In the genomic region with DNA sequence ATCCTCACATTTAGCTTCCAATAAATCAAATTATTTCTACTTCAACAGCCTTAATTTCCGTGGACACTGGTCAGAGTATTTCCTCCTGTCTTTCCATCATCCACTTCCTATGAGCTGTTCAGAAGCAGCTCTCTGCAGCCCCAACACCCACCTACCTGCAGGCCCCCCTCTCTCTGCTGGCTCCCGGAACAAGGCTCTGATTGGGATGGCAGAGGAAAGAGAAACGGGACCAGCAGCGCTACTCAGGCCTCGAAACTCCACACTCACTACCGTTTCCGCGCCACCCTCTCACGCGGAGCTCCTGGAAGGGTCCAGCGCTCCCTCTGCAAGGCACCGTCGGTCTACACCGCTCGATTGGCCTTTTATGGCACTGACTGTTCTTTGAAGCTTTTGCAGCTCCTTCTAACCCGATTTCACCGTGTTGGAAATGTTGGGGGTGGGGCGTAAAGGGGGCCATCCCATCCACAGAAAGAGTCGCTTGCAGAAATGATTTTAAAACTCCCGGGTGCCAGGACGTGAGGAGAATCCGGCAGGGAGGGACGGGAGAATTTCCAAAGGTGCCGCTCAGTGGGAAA, we compare ENCODE assay signal across 8 cellular contexts. TPM values are rescaled to one million over a fixed set of nuclear protein-coding genes. Genes with fewer than 3 reads are reported as not detected.
DNase-seq lines count a peak whose midpoint lies in the region; ATAC-seq and TF ChIP-seq lines count a peak whose summit lies in the region.

No MANE protein-coding gene starts in this region.

- H3K36me3 Mint-ChIP-seq in activated CD8-positive, alpha-beta T cell treated with anti-CD3 and anti-CD28 coated beads for 36 hours (ENCODE audit: low read depth): no peaks in the 10 kb centered on the region

- no peak for TF ChIP-seq POLR2A in prostate gland (IDR thresholded peaks at IDR 0.05)

- WGBS in prostate gland: under 1% methylated on average over 24 of the region's 24 CpGs

- H3K36me3 ChIP-seq in prostate gland: no peaks in the 10 kb centered on the region

- no peaks in the 10 kb centered on the region for H3K9me3 ChIP-seq in prostate gland

- H3K27ac ChIP-seq in prostate gland: peak overlapping the region; percentile 90 to 94

- CTCF ChIA-PET in activated CD8-positive, alpha-beta T cell treated with anti-CD3 and anti-CD28 coated beads for 36 hours (lab: Charles Lee): interaction anchor here (0.9 to 3.0 kb wide), 3 partner anchors 17 to 56 kb away, joined by 3 to 8 read pairs (median 7); no protein-coding TSS in a partner anchor

- no peak overlapping the region for H3K4me3 Mint-ChIP-seq in activated CD8-positive, alpha-beta T cell treated with anti-CD3 and anti-CD28 coated beads for 36 hours

- no peak for TF ChIP-seq EP300 in Ishikawa (IDR thresholded peaks at IDR 0.05; ENCODE audit: borderline replicate concordance)

- ATAC-seq in GM21529 (IDR thresholded peaks at IDR 0.05; ENCODE audit: unreplicated experiment) (peak; percentile 24), left cardiac atrium (peak; percentile 16 to 35)
- peak; percentile 35 for ATAC-seq in activated CD8-positive, alpha-beta T cell treated with anti-CD3 and anti-CD28 coated beads for 36 hours

- DNase-seq in DMS153 treated with DMSO at 0.1 percent for 48 hours (lab: John Stamatoyannopoulos, UW; ENCODE audit: unreplicated experiment): peak; percentile 36
- DNase-seq in DMS153 (lab: John Stamatoyannopoulos, UW): no peak
- DNase-seq in activated CD8-positive, alpha-beta T cell treated with anti-CD3 and anti-CD28 coated beads for 36 hours: no peak
- no peak for DNase-seq in left cardiac atrium
- peak; percentile 20 for DNase-seq in prostate gland (ENCODE audit: low spot score)
- DNase-seq in NCI-H187 treated with DMSO at 0.1 percent for 48 hours (lab: John Stamatoyannopoulos, UW): no peak

- peaks cover 2% of the 10 kb centered on the region for H3K9me3 Mint-ChIP-seq in activated CD8-positive, alpha-beta T cell treated with anti-CD3 and anti-CD28 coated beads for 36 hours

- H3K4me1 ChIP-seq in prostate gland (replicated peaks): peaks cover 6% of the 10 kb centered on the region

- H3K4me3 ChIP-seq in prostate gland: peak overlapping the region; percentile 66 to 86

- H3K4me1 Mint-ChIP-seq in activated CD8-positive, alpha-beta T cell treated with anti-CD3 and anti-CD28 coated beads for 36 hours (ENCODE audit: low read depth): peaks cover 14% of the 10 kb centered on the region

- no peaks in the 10 kb centered on the region for H3K27me3 Mint-ChIP-seq in activated CD8-positive, alpha-beta T cell treated with anti-CD3 and anti-CD28 coated beads for 36 hours

- intact Hi-C loops in activated CD8-positive, alpha-beta T cell treated with anti-CD3 and anti-CD28 coated beads for 36 hours (cut with micrococcal nuclease): loop anchor here (10.0 kb wide), 1 partner anchor 383 kb away; the partner anchor contains the start of genes C11orf54 and TAF1D
- intact Hi-C loops in left cardiac atrium (cut with DNase I) (loop anchor here in 1 of 2 donors (2.0 kb wide), 1 partner anchor 25 kb away; no protein-coding TSS in a partner anchor), prostate gland (cut with DNase I) (no loop called here)

- peak overlapping the region; percentile 92 for H3K27ac Mint-ChIP-seq in activated CD8-positive, alpha-beta T cell treated with anti-CD3 and anti-CD28 coated beads for 36 hours

- no peaks in the 10 kb centered on the region for H3K27me3 ChIP-seq in prostate gland (replicated peaks; ENCODE audit: insufficient read depth)

- TF ChIP-seq CTCF in activated CD8-positive, alpha-beta T cell treated with anti-CD3 and anti-CD28 coated beads for 36 hours (IDR thresholded peaks at IDR 0.05): no peak
- TF ChIP-seq CTCF in prostate gland (IDR thresholded peaks at IDR 0.05): no peak

- TF ChIP-seq RAD21 in Ishikawa (IDR thresholded peaks at IDR 0.05; ENCODE audit: low read depth): no peak

- POLR2A ChIA-PET in activated CD8-positive, alpha-beta T cell treated with anti-CD3 and anti-CD28 coated beads for 36 hours (lab: Charles Lee): interaction anchor here (0.7 to 2.7 kb wide), 11 partner anchors 9 to 387 kb away, joined by 3 to 12 read pairs (median 5); partner anchors contain the start of genes C11orf54, MED17 and TAF1D

TF ChIP-seq in Ishikawa, 13 proteins besides CTCF, POLR2A, EP300 and RAD21:
- TF ChIP-seq MAX (IDR thresholded peaks at IDR 0.05) (peak; percentile 66; the same call in 1 of the 2 replicates), TCF12 (IDR thresholded peaks at IDR 0.05; ENCODE audit: low read depth) (no peak), ZBTB7A (IDR thresholded peaks at IDR 0.05; ENCODE audit: low read depth) (peak; percentile 28; the same call in 1 of the 2 replicates)

RNA-seq across cellular contexts. Expression of gene PANX1, which starts 0.4 kb away (rescaled TPM):
- total RNA-seq in activated CD8-positive, alpha-beta T cell treated with anti-CD3 and anti-CD28 coated beads for 36 hours: 10 to 100 TPM; 10.8 to 11.4 TPM
- total RNA-seq in left cardiac atrium (10 to 100 TPM in 1 of 2 donors, 1 to 10 TPM in 1; 8.8 to 16.2 TPM), prostate gland (10 to 100 TPM; 12.9 to 51.2 TPM)

Comparison
In these comparisons a context has a peak if more than half of its experiments do, and no peak if none do; other contexts are left out.
1. DNase-seq: peak in DMS153 treated with DMSO at 0.1 percent for 48 hours (single experiment) and prostate gland (single experiment); none in DMS153 (single experiment), activated CD8-positive, alpha-beta T cell treated with anti-CD3 and anti-CD28 coated beads for 36 hours (single experiment), left cardiac atrium (single experiment) and NCI-H187 treated with DMSO at 0.1 percent for 48 hours (single experiment).
2. Peak in every context shown above with its lines, with median percentiles within 50 percentile points of each other: ATAC-seq.